Comparison of ENCODE assay signal across 2 cellular contexts in genomic region chr14:33906968-33907367, GRCh38.
A peak's percentile ranks its signal among the peaks of the same experiment; 100 is the strongest.
TF ChIP-seq lines count a peak whose summit lies in the region.

No MANE protein-coding gene starts in this region.

TF ChIP-seq in HepG2, 621 proteins besides CTCF, POLR2A, EP300 and RAD21 (continues in another document):
- peak; percentile 50; the same call in 1 of the 2 replicates for TF ChIP-seq RXRB (CRISPR knock-in tag; IDR thresholded peaks at IDR 0.05; ENCODE audit: borderline replicate concordance)
- TF ChIP-seq PAXIP1 (CRISPR knock-in tag; conservative IDR thresholded peaks at IDR 0.05) = peak; percentile 25; the same call in 1 of the 2 replicates
- peak; percentile 43; the same call in 1 of the 2 replicates for TF ChIP-seq HMG20A (CRISPR knock-in tag; IDR thresholded peaks at IDR 0.05; ENCODE audit: borderline replicate concordance)
- TF ChIP-seq THYN1 (CRISPR knock-in tag; IDR thresholded peaks at IDR 0.05; ENCODE audit: borderline replicate concordance, low read depth) = no peak
- no peak for TF ChIP-seq SOX6 (IDR thresholded peaks at IDR 0.05)
- peak; percentile 18; the same call in 1 of the 2 replicates for TF ChIP-seq SOX6 (CRISPR knock-in tag; IDR thresholded peaks at IDR 0.05)
- no peak for TF ChIP-seq KMT2A (CRISPR knock-in tag; IDR thresholded peaks at IDR 0.05)
- TF ChIP-seq ZNF737 (CRISPR knock-in tag; IDR thresholded peaks at IDR 0.05; ENCODE audit: borderline replicate concordance) = no peak
- no peak for TF ChIP-seq FOXP1 (IDR thresholded peaks at IDR 0.05)
- peak; percentile 92 for TF ChIP-seq FOXP1 (CRISPR knock-in tag; IDR thresholded peaks at IDR 0.05)
- peak; percentile 61 for TF ChIP-seq ARID5B (CRISPR knock-in tag; IDR thresholded peaks at IDR 0.05)
- peak; percentile 90 for TF ChIP-seq SOX5 (CRISPR knock-in tag; IDR thresholded peaks at IDR 0.05; ENCODE audit: borderline replicate concordance)
- peak; percentile 59; the same call in 1 of the 2 replicates for TF ChIP-seq GATAD2A (CRISPR knock-in tag; IDR thresholded peaks at IDR 0.05)
- TF ChIP-seq RARA (CRISPR knock-in tag; IDR thresholded peaks at IDR 0.05) = peak; percentile 65; the same call in 1 of the 2 replicates
- TF ChIP-seq ETV5 (CRISPR knock-in tag; IDR thresholded peaks at IDR 0.05; ENCODE audit: borderline replicate concordance) = peak; percentile 52; the same call in 1 of the 2 replicates
- TF ChIP-seq ZFP41 (CRISPR knock-in tag; IDR thresholded peaks at IDR 0.05; ENCODE audit: borderline replicate concordance) = no peak
- TF ChIP-seq CSRNP2 (CRISPR knock-in tag; conservative IDR thresholded peaks at IDR 0.05; ENCODE audit: low read depth) = no peak
- TF ChIP-seq SOX13 (IDR thresholded peaks at IDR 0.05) = no peak
- peak in 1 of 2 experiments; percentile 38; a peak in 1 of 4 replicates for TF ChIP-seq SOX13 (CRISPR knock-in tag; conservative IDR thresholded peaks at IDR 0.05 in 1 of 2, IDR thresholded peaks at IDR 0.05 in 1 of 2)
- 0 out of 2 replicates have a peak, but pooled peaks have one; percentile 54 for TF ChIP-seq MIXL1 (CRISPR knock-in tag; IDR thresholded peaks at IDR 0.05)
- TF ChIP-seq FOXA1 (IDR thresholded peaks at IDR 0.05) = peak; percentile 47; the same call in 1 of the 2 replicates
- TF ChIP-seq FOXA1 (CRISPR knock-in tag; IDR thresholded peaks at IDR 0.05) = no peak
- peak; percentile 79 for TF ChIP-seq FOXA3 (CRISPR knock-in tag; IDR thresholded peaks at IDR 0.05)
- peak; percentile 85; the same call in 1 of the 2 replicates for TF ChIP-seq NFIC (IDR thresholded peaks at IDR 0.05; ENCODE audit: low read length)
- 0 out of 2 replicates have a peak, but pooled peaks have one; percentile 8 for TF ChIP-seq LCORL (IDR thresholded peaks at IDR 0.05)
- TF ChIP-seq LCORL (CRISPR knock-in tag; IDR thresholded peaks at IDR 0.05) = no peak
- TF ChIP-seq YEATS2 (CRISPR knock-in tag; IDR thresholded peaks at IDR 0.05; ENCODE audit: borderline replicate concordance) = no peak

TF ChIP-seq in SK-N-SH, 30 proteins besides CTCF, POLR2A, EP300 and RAD21:
- TF ChIP-seq FOXJ3 (CRISPR knock-in tag; IDR thresholded peaks at IDR 0.05) (no peak), TEAD4 (IDR thresholded peaks at IDR 0.05; ENCODE audit: borderline replicate concordance, insufficient read depth) (no peak), EZH2phosphoT487 (IDR thresholded peaks at IDR 0.05; ENCODE audit: borderline replicate concordance, low read depth) (no peak), PBX3 (IDR thresholded peaks at IDR 0.05) (no peak), MEF2A (IDR thresholded peaks at IDR 0.05; ENCODE audit: borderline replicate concordance, low read depth) (no peak), GATA2 (CRISPR knock-in tag; IDR thresholded peaks at IDR 0.05) (no peak), FOSL2 (IDR thresholded peaks at IDR 0.05; ENCODE audit: borderline replicate concordance, low read depth) (no peak), RXRA (IDR thresholded peaks at IDR 0.05; ENCODE audit: borderline replicate concordance, low read depth) (no peak), SMC3 (IDR thresholded peaks at IDR 0.05; ENCODE audit: low read depth, low read length) (no peak), JUND (IDR thresholded peaks at IDR 0.05) (no peak), ELF1 (IDR thresholded peaks at IDR 0.05) (no peak), TCF12 (IDR thresholded peaks at IDR 0.05) (no peak)
TF ChIP-seq in SK-N-SH: peak in this region for 0.
